ENCODE assay signal across 20 cellular contexts in genomic region chr5:14426521-14426920, GRCh38.
"Had no signal": no experiment of that assay in that cellular context is flagged by ENCODE, and none has a peak within 500 bp of the region (broad histone marks: within the 10 kb centered on the region; RNA-seq: fewer than 3 reads in every experiment).

No MANE protein-coding gene starts in this region.

- H3K27ac Mint-ChIP-seq: activated CD8-positive, alpha-beta memory T cell treated with anti-CD3 and anti-CD28 coated beads, Interleukin-2, amount 10 ng/mL, durations not matched to agents 7 days and 5 days; activated CD8-positive, alpha-beta T cell treated with anti-CD3 and anti-CD28 coated beads, Interleukin-2, amount 10 ng/mL, durations not matched to agents 7 days and 5 days; activated naive CD4-positive, alpha-beta T cell treated with anti-CD3 and anti-CD28 coated beads, Interleukin-2, amount 50 U/mL, for 24 hours had no signal

- H3K36me3 Mint-ChIP-seq: activated CD8-positive, alpha-beta memory T cell treated with anti-CD3 and anti-CD28 coated beads, Interleukin-2, amount 10 ng/mL, durations not matched to agents 7 days and 5 days; activated naive CD4-positive, alpha-beta T cell treated with anti-CD3 and anti-CD28 coated beads, Interleukin-2, amount 50 U/mL, for 24 hours had no signal

- H3K4me3 Mint-ChIP-seq: activated CD8-positive, alpha-beta memory T cell treated with anti-CD3 and anti-CD28 coated beads, Interleukin-2, amount 10 ng/mL, durations not matched to agents 7 days and 5 days; activated CD8-positive, alpha-beta T cell treated with anti-CD3 and anti-CD28 coated beads, Interleukin-2, amount 10 ng/mL, durations not matched to agents 7 days and 5 days; activated naive CD4-positive, alpha-beta T cell treated with anti-CD3 and anti-CD28 coated beads, Interleukin-2, amount 50 U/mL, for 24 hours had no signal

- H3K27ac ChIP-seq: body of pancreas, epithelial cell of prostate, left ventricle myocardium inferior, suprapubic skin, tibial artery, upper lobe of right lung had no signal

- H3K27me3 Mint-ChIP-seq: activated naive CD4-positive, alpha-beta T cell treated with anti-CD3 and anti-CD28 coated beads, Interleukin-2, amount 50 U/mL, for 24 hours had no signal

- H3K9me3 Mint-ChIP-seq: activated naive CD4-positive, alpha-beta T cell treated with anti-CD3 and anti-CD28 coated beads, Interleukin-2, amount 50 U/mL, for 24 hours; activated T-helper 2 cell treated with anti-CD3 and anti-CD28 coated beads, Interferon-gamma antibody, Interleukin-2, Interleukin-4, amounts not matched to agents 10 μg/mL and 5 μg/mL and 100 μg/mL, durations not matched to agents 14 hours and 24 hours and 36 hours had no signal

- H3K4me1 Mint-ChIP-seq: activated naive CD4-positive, alpha-beta T cell treated with anti-CD3 and anti-CD28 coated beads, Interleukin-2, amount 50 U/mL, for 24 hours had no signal

- ATAC-seq: activated CD8-positive, alpha-beta memory T cell treated with anti-CD3 and anti-CD28 coated beads, Interleukin-2, amount 10 ng/mL, durations not matched to agents 7 days and 5 days; activated CD8-positive, alpha-beta T cell treated with anti-CD3 and anti-CD28 coated beads, Interleukin-2, amount 10 ng/mL, durations not matched to agents 7 days and 5 days; body of pancreas; mucosa of descending colon; right cardiac atrium; upper lobe of right lung had no signal

- H3K9me3 ChIP-seq: body of pancreas, left ventricle myocardium inferior, mucosa of descending colon, suprapubic skin, tibial artery, upper lobe of right lung had no signal

- DNase-seq: activated CD4-positive, alpha-beta T cell treated with anti-CD3 and anti-CD28 coated beads for 1 hour; activated CD8-positive, alpha-beta memory T cell treated with anti-CD3 and anti-CD28 coated beads, Interleukin-2, amount 10 ng/mL, durations not matched to agents 7 days and 5 days; activated CD8-positive, alpha-beta T cell treated with anti-CD3 and anti-CD28 coated beads, Interleukin-2, amount 10 ng/mL, durations not matched to agents 7 days and 5 days; activated T-cell treated with anti-CD3 and anti-CD28 coated beads, Interleukin-2, amount 50 U/mL, for 48 hours; body of pancreas; left ventricle myocardium inferior; mucosa of descending colon; occipital lobe; right cardiac atrium; stimulated activated CD4-positive, alpha-beta T cell treated with anti-CD3 and anti-CD28 coated beads, Interleukin-15, amount 100 ng/mL, for 24 hours; stimulated activated CD4-positive, alpha-beta T cell treated with anti-CD3 and anti-CD28 coated beads, Interleukin-2, amount 100 ng/mL, for 24 hours; stimulated activated naive CD4-positive, alpha-beta T cell; T-helper 2 cell; tibial artery; upper lobe of right lung had no signal

- H3K4me3 ChIP-seq: body of pancreas, left ventricle myocardium inferior, lung, mucosa of descending colon, suprapubic skin, tibial artery, upper lobe of right lung had no signal

- H3K4me1 ChIP-seq: upper lobe of right lung had no signal
